ENCODE assay signal across 20 cellular contexts in the genomic region with DNA sequence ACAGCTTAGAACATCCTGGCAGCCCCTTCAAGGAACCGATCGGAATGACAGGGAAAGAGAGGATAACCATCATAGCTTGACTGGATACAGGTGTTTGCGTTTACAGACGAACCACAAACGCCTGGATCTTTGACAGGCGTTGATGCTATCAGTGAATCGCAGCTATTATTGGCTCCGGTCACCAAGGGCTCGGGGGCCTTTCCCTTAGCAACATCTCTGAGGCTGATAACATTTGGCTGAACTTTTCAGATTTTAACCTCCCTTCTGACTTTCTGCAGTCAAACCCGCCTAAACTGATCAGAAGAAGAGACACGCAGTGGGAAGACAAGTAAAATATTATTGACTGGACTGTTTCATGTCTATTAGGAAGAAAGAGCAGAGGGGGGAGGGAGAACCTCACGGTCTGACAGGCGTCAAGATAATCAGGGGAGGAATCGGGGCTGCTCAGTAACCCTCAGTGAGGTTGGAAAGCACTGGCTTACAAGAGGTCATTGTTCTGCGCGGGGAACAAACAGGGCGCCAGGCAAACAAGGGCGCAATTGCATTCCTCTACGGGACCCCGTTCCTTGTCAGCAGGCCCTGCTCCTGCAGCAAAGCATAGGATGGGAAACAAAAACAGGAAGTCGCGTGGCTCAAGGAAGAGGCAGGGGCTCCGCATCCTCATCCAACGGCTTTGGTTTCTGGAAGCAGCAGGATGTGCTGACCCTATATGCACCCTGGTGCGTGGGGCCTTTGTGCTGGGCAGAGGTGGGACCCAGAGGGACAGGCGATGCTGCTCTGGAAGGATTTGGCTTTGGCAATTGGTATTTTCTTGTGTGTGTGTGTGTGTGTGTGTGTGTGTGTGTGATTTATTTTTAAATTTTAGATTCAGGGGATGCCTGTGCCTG.
DNase-seq lines count a peak whose midpoint lies in the region; ATAC-seq, FAIRE-seq and TF ChIP-seq lines count a peak whose summit lies in the region.
"Had no signal": no experiment of that assay in that cellular context is flagged by ENCODE, and none has a peak within 500 bp of the region (broad histone marks: within the 10 kb centered on the region; RNA-seq: fewer than 3 reads in every experiment).

No MANE protein-coding gene starts in this region.

- H3K79me1 ChIP-seq in neuronal stem cell (ENCODE audit: low read depth, low read length) = no peaks in the 10 kb centered on the region

- no peak overlapping the region for H4K91ac ChIP-seq in neuronal stem cell (ENCODE audit: low read depth, low read length, poor library complexity)

- TF ChIP-seq EP300 in HepG2 (IDR thresholded peaks at IDR 0.05; ENCODE audit: low read depth in 2 of 2, low read length in 2 of 2) = no peak
- no peak for TF ChIP-seq EP300 in HepG2 (CRISPR knock-in tag; IDR thresholded peaks at IDR 0.05; ENCODE audit: borderline replicate concordance)

- DNase-seq in cardiac muscle cell (ENCODE audit: low read depth in 1 of 2, low spot score in 1 of 2) (peak in 1 of 2 donors; percentile 17), Right ventricle myocardium inferior (ENCODE audit: missing footprints) (no peak), HepG2 (ENCODE audit: low spot score) (peak; percentile 18), neuronal stem cell (ENCODE audit: low spot score) (no peak), uterus (no peak), glutamatergic neuron (no peak), epidermal melanocyte (ENCODE audit: insufficient read length, low spot score) (no peak)
- DNase-seq in activated naive CD4-positive, alpha-beta T cell treated with anti-CD3 and anti-CD28 coated beads, Interleukin-2, amount 50 U/mL, for 72 hours (ENCODE audit: low spot score in 2 of 2) = no peak
- DNase-seq: DND-41, GOT3, MV-4-11, NCI-H1694 treated with DMSO at 0.1 percent for 48 hours, NCI-H2227 treated with DMSO at 0.1 percent for 48 hours, NCI-H524, NCI-H82, OCI-M1, SHP77 treated with DMSO at 0.1 percent for 48 hours had no signal

- no peak overlapping the region for H2AK5ac ChIP-seq in neuronal stem cell (ENCODE audit: low read depth, low read length)

- no peaks in the 10 kb centered on the region for H3K4me1 Mint-ChIP-seq in glutamatergic neuron (ENCODE audit: low read depth, unreplicated experiment)

- H3K9ac ChIP-seq in HepG2 (ENCODE audit: insufficient read depth, low read depth, low read length) (no peak overlapping the region), neuronal stem cell (ENCODE audit: low read depth, low read length, poor library complexity) (no peak overlapping the region)
- H3K9ac ChIP-seq: KMS-11 had no signal

- no peak overlapping the region for H3K23ac ChIP-seq in neuronal stem cell (ENCODE audit: low read depth, low read length, poor library complexity)

- no peak overlapping the region for H2BK15ac ChIP-seq in neuronal stem cell (ENCODE audit: low read length)

- TF ChIP-seq RAD21 in HepG2 (CRISPR knock-in tag; IDR thresholded peaks at IDR 0.05) = no peak

- H3K27me3 ChIP-seq in cardiac muscle cell (no peaks in the 10 kb centered on the region), HepG2 (ENCODE audit: control insufficient read depth in 1 of 2, insufficient read depth in 2 of 2, low read length in 2 of 2) (no peaks in the 10 kb centered on the region), neuronal stem cell (ENCODE audit: control insufficient read depth in 3 of 3, insufficient read depth in 3 of 3, low read depth in 1 of 3, low read length in 3 of 3) (no peaks in the 10 kb centered on the region), uterus (no peaks in the 10 kb centered on the region)

- H3K4me2 ChIP-seq in HepG2 (ENCODE audit: low read depth, low read length) (peak overlapping the region; percentile 24; the same call in 1 of the 2 replicates), neuronal stem cell (ENCODE audit: insufficient read depth, low read length, poor library complexity, severe bottlenecking) (no peak overlapping the region)
- H3K4me2 ChIP-seq: KMS-11 had no signal

- no peak overlapping the region for H3K4me3 Mint-ChIP-seq in glutamatergic neuron (ENCODE audit: unreplicated experiment)

- BruUV-seq in HepG2 (replicated peaks; lab: Mats Ljungman, UMichigan) = no TSS peak

- no peak for TF ChIP-seq CTCF in cardiac muscle cell (IDR thresholded peaks at IDR 0.05; ENCODE audit: low read depth, low read length)
- TF ChIP-seq CTCF in HepG2 (CRISPR knock-in tag; IDR thresholded peaks at IDR 0.05) = no peak
- TF ChIP-seq CTCF in uterus (IDR thresholded peaks at IDR 0.05) = no peak
- TF ChIP-seq CTCF in glutamatergic neuron (IDR thresholded peaks at IDR 0.05; ENCODE audit: partially characterized antibody, unreplicated experiment) = no peak

- peaks cover 35% of the 10 kb centered on the region in 2 donors for H3K9me3 Mint-ChIP-seq in activated naive CD4-positive, alpha-beta T cell treated with anti-CD3 and anti-CD28 coated beads, Interleukin-2, amount 50 U/mL, for 72 hours
- H3K9me3 Mint-ChIP-seq in glutamatergic neuron (ENCODE audit: unreplicated experiment) = peaks cover 2% of the 10 kb centered on the region

- H3K36me3 ChIP-seq in cardiac muscle cell (no peaks in the 10 kb centered on the region), HepG2 (replicated peaks in 1 of 2; ENCODE audit: control insufficient read depth in 1 of 2, insufficient read depth in 2 of 2, low read length in 2 of 2) (no peaks in the 10 kb centered on the region), neuronal stem cell (replicated peaks in 1 of 2; ENCODE audit: control insufficient read depth in 2 of 2, insufficient read depth in 2 of 2, low read length in 2 of 2) (no peaks in the 10 kb centered on the region), uterus (no peaks in the 10 kb centered on the region)

- no peak overlapping the region for H3K14ac ChIP-seq in neuronal stem cell (ENCODE audit: low read length)

- no peak overlapping the region for H3K18ac ChIP-seq in neuronal stem cell (ENCODE audit: low read length)

- H3K4me3 ChIP-seq in cardiac muscle cell (no peak overlapping the region), HepG2 (replicated peaks in 1 of 3; ENCODE audit: insufficient read depth in 1 of 3, low read depth in 2 of 3, low read length in 3 of 3) (no peak overlapping the region), neuronal stem cell (ENCODE audit: low read length in 2 of 2) (no peak overlapping the region), uterus (no peak overlapping the region)

- no peak for ATAC-seq in Right ventricle myocardium inferior
- peak; percentile 47 for ATAC-seq in HepG2
- ATAC-seq in activated naive CD4-positive, alpha-beta T cell treated with anti-CD3 and anti-CD28 coated beads, Interleukin-2, amount 50 U/mL, for 72 hours = no peak

- no peaks in the 10 kb centered on the region for H3K27me3 Mint-ChIP-seq in glutamatergic neuron (ENCODE audit: unreplicated experiment)

- H2BK12ac ChIP-seq in neuronal stem cell (ENCODE audit: low read length) = no peak overlapping the region

- H3K36me3 Mint-ChIP-seq in activated naive CD4-positive, alpha-beta T cell treated with anti-CD3 and anti-CD28 coated beads, Interleukin-2, amount 50 U/mL, for 72 hours = no peaks in the 10 kb centered on the region
- H3K36me3 Mint-ChIP-seq in glutamatergic neuron (ENCODE audit: unreplicated experiment) = peaks cover 11% of the 10 kb centered on the region
- H3K36me3 Mint-ChIP-seq: CD14-positive monocyte had no signal

- in situ Hi-C loops in HepG2 (cut with HindIII; ENCODE audit: extremely low pct_ligation_motif_present, low pct_unique_long_range_greater_than_20kb) = no loop called here

- H3K79me2 ChIP-seq in HepG2 (ENCODE audit: insufficient read depth, low read length) = no peaks in the 10 kb centered on the region

- H3K4me1 ChIP-seq in cardiac muscle cell (ENCODE audit: low read depth) (peaks cover 19% of the 10 kb centered on the region), HepG2 (ENCODE audit: insufficient read depth, low read length) (no peaks in the 10 kb centered on the region), neuronal stem cell (ENCODE audit: control insufficient read depth in 2 of 2, insufficient read depth in 1 of 2, low read depth in 1 of 2, low read length in 2 of 2) (no peaks in the 10 kb centered on the region), uterus (no peaks in the 10 kb centered on the region)

- H3K27ac Mint-ChIP-seq in activated naive CD4-positive, alpha-beta T cell treated with anti-CD3 and anti-CD28 coated beads, Interleukin-2, amount 50 U/mL, for 72 hours = no peak overlapping the region
- H3K27ac Mint-ChIP-seq in glutamatergic neuron (ENCODE audit: unreplicated experiment) = no peak overlapping the region
- H3K27ac Mint-ChIP-seq: CD14-positive monocyte had no signal

- POLR2A ChIA-PET in HepG2 (lab: Yijun Ruan, JAX) = no interaction called here

- no peak overlapping the region for H2AFZ ChIP-seq in HepG2 (ENCODE audit: low read length)
- peak overlapping the region; percentile 35 for H2AFZ ChIP-seq in neuronal stem cell (ENCODE audit: low read length)

- CTCF ChIA-PET in HepG2 (lab: Yijun Ruan, JAX; ENCODE audit: low intra/inter-chr PET ratio, low total read pairs) = no interaction called here

- no peak overlapping the region for H2BK5ac ChIP-seq in neuronal stem cell (ENCODE audit: low read length)

- H3K27ac ChIP-seq in cardiac muscle cell (peak overlapping the region; percentile 73), HepG2 (ENCODE audit: extremely low read length, insufficient read depth, low read length) (no peak overlapping the region), neuronal stem cell (replicated peaks; ENCODE audit: low read length) (no peak overlapping the region), uterus (peak overlapping the region; percentile 6 to 52)
- H3K27ac ChIP-seq: 22Rv1, KMS-11 had no signal

- no peaks in the 10 kb centered on the region for H4K20me1 ChIP-seq in HepG2 (ENCODE audit: insufficient read depth, low read length)

- no peaks in the 10 kb centered on the region for H3K9me3 ChIP-seq in cardiac muscle cell (ENCODE audit: low read depth)
- peaks cover 85% of the 10 kb centered on the region for H3K9me3 ChIP-seq in HepG2 (ENCODE audit: low read length)
- no peaks in the 10 kb centered on the region for H3K9me3 ChIP-seq in neuronal stem cell (replicated peaks in 1 of 2; ENCODE audit: control insufficient read depth in 2 of 2, insufficient read depth in 1 of 2, low read depth in 1 of 2, low read length in 2 of 2)
- H3K9me3 ChIP-seq in uterus = no peaks in the 10 kb centered on the region

- intact Hi-C loops in Right ventricle myocardium inferior (cut with DNase I) (no loop called here), HepG2 (cut with micrococcal nuclease; ENCODE audit: unreplicated experiment) (no loop called here), uterus (cut with DNase I; ENCODE audit: low total_unique reads) (no loop called here)

- TF ChIP-seq POLR2A in HepG2 (IDR thresholded peaks at IDR 0.05; ENCODE audit: insufficient read depth in 1 of 2, low read depth in 2 of 2, low read length in 2 of 2) = no peak
- no peak for TF ChIP-seq POLR2A in uterus (IDR thresholded peaks at IDR 0.05)

- no peak overlapping the region for H4K8ac ChIP-seq in neuronal stem cell (ENCODE audit: low read depth, low read length)

- WGBS in HepG2 (ENCODE audit: low lambda C conversion rate) = 20% methylated on average over 25 of the region's 26 CpGs
- no CpG with 5 or more reads among the region's 26 CpGs for WGBS in neuronal stem cell (ENCODE audit: extremely low coverage in 2 of 2, insufficient read length in 2 of 2, insufficient replicate concordance in 1 of 2), 2 donors

- no peak for FAIRE-seq in HepG2 (lab: Jason Lieb, UNC)

- H2BK120ac ChIP-seq in neuronal stem cell (ENCODE audit: low read depth, low read length) = no peak overlapping the region

- H3K4ac ChIP-seq in neuronal stem cell (ENCODE audit: low read length) = no peak overlapping the region

Comparison
In these comparisons a context has a peak if more than half of its experiments do, and no peak if none do; other contexts are left out.
1. H3K27ac ChIP-seq: peak in cardiac muscle cell (single experiment) and uterus (2 of 2); none in HepG2 (single experiment) and neuronal stem cell (single experiment).